In the genomic region with DNA sequence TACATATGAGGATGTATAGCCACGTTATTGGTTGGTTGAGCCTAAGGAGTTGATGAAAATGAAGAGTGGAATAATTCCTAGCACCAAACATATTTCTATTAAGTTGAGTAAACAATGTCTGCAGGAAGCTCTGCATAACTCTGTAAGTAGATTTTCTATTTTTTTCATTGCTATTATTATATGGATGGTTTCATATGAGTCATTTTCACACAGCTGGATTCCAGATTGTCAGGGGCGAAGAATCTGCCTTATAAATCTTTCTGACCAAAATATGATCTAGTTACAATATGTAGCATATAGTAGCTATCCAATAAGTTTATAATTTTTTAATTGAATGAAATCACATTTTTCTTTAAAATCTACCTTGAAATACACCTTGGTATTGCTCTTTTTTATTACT, we compare ENCODE assay signal across 21 cellular contexts.
"Had no signal": no experiment of that assay in that cellular context is flagged by ENCODE, and none has a peak within 500 bp of the region (broad histone marks: within the 10 kb centered on the region; RNA-seq: fewer than 3 reads in every experiment).

No MANE protein-coding gene starts in this region.

- H3K4me3 ChIP-seq: cardiac muscle cell, dorsolateral prefrontal cortex, ovary, psoas muscle, skin epidermis, stomach, vagina had no signal

- DNase-seq: activated CD4-positive, alpha-beta T cell treated with anti-CD3 and anti-CD28 coated beads, Interleukin-2, amount 10 ng/mL, durations not matched to agents 24 days and 14 days; activated CD8-positive, alpha-beta T cell treated with anti-CD3 and anti-CD28 coated beads for 36 hours; activated naive CD4-positive, alpha-beta T cell treated with Interleukin-2 at 50 U/mL for 16 hours; activated naive CD8-positive, alpha-beta T cell treated with anti-CD3 and anti-CD28 coated beads, Interleukin-2, amount 10 ng/mL, durations not matched to agents 7 days and 5 days; activated T-cell treated with anti-CD3 and anti-CD28 coated beads, Interleukin-2, amount 50 U/mL, for 24 hours; anterior cingulate cortex; dorsolateral prefrontal cortex; left cardiac atrium; mesendoderm; naive thymus-derived CD8-positive, alpha-beta T cell; ovary; psoas muscle; right cardiac atrium; stimulated activated CD4-positive, alpha-beta T cell treated with anti-CD3 and anti-CD28 coated beads, Interleukin-15, amount 100 ng/mL, for 24 hours; stimulated activated CD4-positive, alpha-beta T cell treated with anti-CD3 and anti-CD28 coated beads, Interleukin-4, amount 100 ng/mL, for 1 hour; stomach; T1000; trophoblast cell had no signal

- ATAC-seq: activated CD8-positive, alpha-beta T cell treated with anti-CD3 and anti-CD28 coated beads for 36 hours; left cardiac atrium; naive thymus-derived CD8-positive, alpha-beta T cell; psoas muscle; right cardiac atrium had no signal
